In genomic region chr14:75113932-75114539, GRCh38 we compare ENCODE assay signal across 17 cellular contexts. TPM values are rescaled to one million over a fixed set of nuclear protein-coding genes. Genes with fewer than 3 reads are reported as not detected.
DNase-seq lines count a peak whose midpoint lies in the region; ATAC-seq lines count a peak whose summit lies in the region.
"Had no signal": no experiment of that assay in that cellular context is flagged by ENCODE, and none has a peak within 500 bp of the region (broad histone marks: within the 10 kb centered on the region; RNA-seq: fewer than 3 reads in every experiment).

No MANE protein-coding gene starts in this region.

- peak overlapping the region; percentile 77 for H3K27ac Mint-ChIP-seq in activated naive CD8-positive, alpha-beta T cell treated with anti-CD3 and anti-CD28 coated beads, Interleukin-2, amount 10 ng/mL, durations not matched to agents 7 days and 5 days
- no peak overlapping the region for H3K27ac Mint-ChIP-seq in activated naive CD8-positive, alpha-beta T cell treated with anti-CD3 and anti-CD28 coated beads, Interleukin-2, amount 50 U/mL, for 24 hours
- peak overlapping the region; percentile 6 for H3K27ac Mint-ChIP-seq in T-helper 17 cell
- H3K27ac Mint-ChIP-seq in stimulated activated effector memory CD8-positive, alpha-beta T cell treated with anti-CD3 and anti-CD28 coated beads, Interleukin-12 subunit alpha, Interleukin-12 subunit beta, amount 100 ng/mL, for 72 hours, result peak overlapping the region; percentile 74
- H3K27ac Mint-ChIP-seq in activated T-helper 1 cell treated with anti-CD3 and anti-CD28 coated beads, Interleukin-12 subunit alpha, Interleukin-12 subunit beta, Interleukin-2, Interleukin-4 antibody, amounts not matched to agents 30 ng/mL and 10 ng/mL and 1 ng/mL, durations not matched to agents 14 hours and 24 hours and 36 hours, result no peak overlapping the region

- H3K4me1 Mint-ChIP-seq in activated naive CD8-positive, alpha-beta T cell treated with anti-CD3 and anti-CD28 coated beads, Interleukin-2, amount 10 ng/mL, durations not matched to agents 7 days and 5 days, result peaks cover 25% of the 10 kb centered on the region
- peaks cover 4% of the 10 kb centered on the region for H3K4me1 Mint-ChIP-seq in activated naive CD8-positive, alpha-beta T cell treated with anti-CD3 and anti-CD28 coated beads, Interleukin-2, amount 50 U/mL, for 24 hours
- peaks cover 17% of the 10 kb centered on the region for H3K4me1 Mint-ChIP-seq in T-helper 17 cell
- peaks cover 11% of the 10 kb centered on the region for H3K4me1 Mint-ChIP-seq in stimulated activated effector memory CD8-positive, alpha-beta T cell treated with anti-CD3 and anti-CD28 coated beads, Interleukin-12 subunit alpha, Interleukin-12 subunit beta, amount 100 ng/mL, for 72 hours
- H3K4me1 Mint-ChIP-seq in activated T-helper 1 cell treated with anti-CD3 and anti-CD28 coated beads, Interleukin-12 subunit alpha, Interleukin-12 subunit beta, Interleukin-2, Interleukin-4 antibody, amounts not matched to agents 30 ng/mL and 10 ng/mL and 1 ng/mL, durations not matched to agents 14 hours and 24 hours and 36 hours (ENCODE audit: low read depth), result peaks cover 13% of the 10 kb centered on the region

- no peaks in the 10 kb centered on the region for H3K9me3 Mint-ChIP-seq in activated naive CD8-positive, alpha-beta T cell treated with anti-CD3 and anti-CD28 coated beads, Interleukin-2, amount 10 ng/mL, durations not matched to agents 7 days and 5 days
- H3K9me3 Mint-ChIP-seq in activated naive CD8-positive, alpha-beta T cell treated with anti-CD3 and anti-CD28 coated beads, Interleukin-2, amount 50 U/mL, for 24 hours, result no peaks in the 10 kb centered on the region
- H3K9me3 Mint-ChIP-seq in stimulated activated effector memory CD8-positive, alpha-beta T cell treated with anti-CD3 and anti-CD28 coated beads, Interleukin-12 subunit alpha, Interleukin-12 subunit beta, amount 100 ng/mL, for 72 hours, result no peaks in the 10 kb centered on the region
- H3K9me3 Mint-ChIP-seq in activated T-helper 1 cell treated with anti-CD3 and anti-CD28 coated beads, Interleukin-12 subunit alpha, Interleukin-12 subunit beta, Interleukin-2, Interleukin-4 antibody, amounts not matched to agents 30 ng/mL and 10 ng/mL and 1 ng/mL, durations not matched to agents 14 hours and 24 hours and 36 hours, result no peaks in the 10 kb centered on the region

- intact Hi-C loops in activated T-helper 1 cell treated with anti-CD3 and anti-CD28 coated beads, Interleukin-12 subunit alpha, Interleukin-12 subunit beta, Interleukin-2, Interleukin-4 antibody, amounts not matched to agents 30 ng/mL and 10 ng/mL and 1 ng/mL, durations not matched to agents 14 hours and 24 hours and 36 hours (cut with micrococcal nuclease), result no loop called here

- H3K9me3 ChIP-seq in T-helper 17 cell (ENCODE audit: control insufficient read depth, low read length, poor library complexity, severe bottlenecking), result no peaks in the 10 kb centered on the region
- H3K9me3 ChIP-seq: MG63, SJSA1 had no signal

- H3K36me3 Mint-ChIP-seq in activated naive CD8-positive, alpha-beta T cell treated with anti-CD3 and anti-CD28 coated beads, Interleukin-2, amount 10 ng/mL, durations not matched to agents 7 days and 5 days, result peaks cover 55% of the 10 kb centered on the region
- H3K36me3 Mint-ChIP-seq in activated naive CD8-positive, alpha-beta T cell treated with anti-CD3 and anti-CD28 coated beads, Interleukin-2, amount 50 U/mL, for 24 hours (ENCODE audit: low read depth), result peaks cover 49% of the 10 kb centered on the region
- H3K36me3 Mint-ChIP-seq in T-helper 17 cell (ENCODE audit: low read depth), result peaks cover 12% of the 10 kb centered on the region
- H3K36me3 Mint-ChIP-seq in stimulated activated effector memory CD8-positive, alpha-beta T cell treated with anti-CD3 and anti-CD28 coated beads, Interleukin-12 subunit alpha, Interleukin-12 subunit beta, amount 100 ng/mL, for 72 hours, result peaks cover 91% of the 10 kb centered on the region
- peaks cover 55% of the 10 kb centered on the region for H3K36me3 Mint-ChIP-seq in activated T-helper 1 cell treated with anti-CD3 and anti-CD28 coated beads, Interleukin-12 subunit alpha, Interleukin-12 subunit beta, Interleukin-2, Interleukin-4 antibody, amounts not matched to agents 30 ng/mL and 10 ng/mL and 1 ng/mL, durations not matched to agents 14 hours and 24 hours and 36 hours (ENCODE audit: low read depth)

- DNase-seq in activated naive CD8-positive, alpha-beta T cell treated with anti-CD3 and anti-CD28 coated beads, Interleukin-2, amount 10 ng/mL, durations not matched to agents 7 days and 5 days, result no peak
- no peak for DNase-seq in activated naive CD8-positive, alpha-beta T cell treated with anti-CD3 and anti-CD28 coated beads, Interleukin-2, amount 50 U/mL, for 24 hours
- DNase-seq in T-helper 17 cell, result no peak
- no peak for DNase-seq in stimulated activated effector memory CD8-positive, alpha-beta T cell treated with anti-CD3 and anti-CD28 coated beads, Interleukin-12 subunit alpha, Interleukin-12 subunit beta, amount 100 ng/mL, for 72 hours (ENCODE audit: low spot score in 2 of 2)
- no peak for DNase-seq in NCI-H345 treated with DMSO at 0.1 percent for 48 hours (lab: John Stamatoyannopoulos, UW; ENCODE audit: unreplicated experiment)
- DNase-seq in activated T-helper 1 cell treated with anti-CD3 and anti-CD28 coated beads, Interleukin-12 subunit alpha, Interleukin-12 subunit beta, Interleukin-2, Interleukin-4 antibody, amounts not matched to agents 30 ng/mL and 10 ng/mL and 1 ng/mL, durations not matched to agents 14 hours and 24 hours and 36 hours (ENCODE audit: low spot score), result no peak
- DNase-seq: DMS153, MG63, NCI-H1092 treated with DMSO at 0.1 percent for 48 hours, NCI-H1694, NCI-H2107, NCI-H226, NCI-H526 treated with DMSO at 0.1 percent for 48 hours, OCI-M1 had no signal

- POLR2A ChIA-PET in activated naive CD8-positive, alpha-beta T cell treated with anti-CD3 and anti-CD28 coated beads, Interleukin-2, amount 10 ng/mL, durations not matched to agents 7 days and 5 days (lab: Charles Lee), result interaction anchor here (0.5 to 0.7 kb wide), 3 partner anchors 9 to 490 kb away, joined by 3 read pairs; partner anchors contain the start of gene NEK9

- peak overlapping the region; percentile 54 for H3K4me3 Mint-ChIP-seq in activated naive CD8-positive, alpha-beta T cell treated with anti-CD3 and anti-CD28 coated beads, Interleukin-2, amount 10 ng/mL, durations not matched to agents 7 days and 5 days
- H3K4me3 Mint-ChIP-seq in activated naive CD8-positive, alpha-beta T cell treated with anti-CD3 and anti-CD28 coated beads, Interleukin-2, amount 50 U/mL, for 24 hours, result no peak overlapping the region
- H3K4me3 Mint-ChIP-seq in T-helper 17 cell, result no peak overlapping the region
- no peak overlapping the region for H3K4me3 Mint-ChIP-seq in stimulated activated effector memory CD8-positive, alpha-beta T cell treated with anti-CD3 and anti-CD28 coated beads, Interleukin-12 subunit alpha, Interleukin-12 subunit beta, amount 100 ng/mL, for 72 hours
- no peak overlapping the region for H3K4me3 Mint-ChIP-seq in activated T-helper 1 cell treated with anti-CD3 and anti-CD28 coated beads, Interleukin-12 subunit alpha, Interleukin-12 subunit beta, Interleukin-2, Interleukin-4 antibody, amounts not matched to agents 30 ng/mL and 10 ng/mL and 1 ng/mL, durations not matched to agents 14 hours and 24 hours and 36 hours

- H3K27me3 Mint-ChIP-seq in activated naive CD8-positive, alpha-beta T cell treated with anti-CD3 and anti-CD28 coated beads, Interleukin-2, amount 10 ng/mL, durations not matched to agents 7 days and 5 days, result no peaks in the 10 kb centered on the region
- H3K27me3 Mint-ChIP-seq in activated naive CD8-positive, alpha-beta T cell treated with anti-CD3 and anti-CD28 coated beads, Interleukin-2, amount 50 U/mL, for 24 hours, result no peaks in the 10 kb centered on the region
- no peaks in the 10 kb centered on the region for H3K27me3 Mint-ChIP-seq in T-helper 17 cell
- H3K27me3 Mint-ChIP-seq in activated T-helper 1 cell treated with anti-CD3 and anti-CD28 coated beads, Interleukin-12 subunit alpha, Interleukin-12 subunit beta, Interleukin-2, Interleukin-4 antibody, amounts not matched to agents 30 ng/mL and 10 ng/mL and 1 ng/mL, durations not matched to agents 14 hours and 24 hours and 36 hours (ENCODE audit: insufficient read depth), result no peaks in the 10 kb centered on the region

- ATAC-seq in activated naive CD8-positive, alpha-beta T cell treated with anti-CD3 and anti-CD28 coated beads, Interleukin-2, amount 10 ng/mL, durations not matched to agents 7 days and 5 days (ENCODE audit: low read depth), result peak; percentile 98
- ATAC-seq in activated naive CD8-positive, alpha-beta T cell treated with anti-CD3 and anti-CD28 coated beads, Interleukin-2, amount 50 U/mL, for 24 hours, result no peak
- ATAC-seq in GM18861 (IDR thresholded peaks at IDR 0.05; ENCODE audit: unreplicated experiment), result peak; percentile 46
- ATAC-seq in T-helper 17 cell, result peak; percentile 70
- ATAC-seq in stimulated activated effector memory CD8-positive, alpha-beta T cell treated with anti-CD3 and anti-CD28 coated beads, Interleukin-12 subunit alpha, Interleukin-12 subunit beta, amount 100 ng/mL, for 72 hours, result peak; percentile 83
- ATAC-seq: HCT116 had no signal

RNA-seq across cellular contexts. Expression of gene NEK9, which starts 12.8 kb away (rescaled TPM):
- 100 to 1,000 TPM in 1 of 2 experiments, 10 to 100 TPM in 1; 95.2 to 104 TPM for total RNA-seq in activated naive CD8-positive, alpha-beta T cell treated with anti-CD3 and anti-CD28 coated beads, Interleukin-2, amount 10 ng/mL, durations not matched to agents 7 days and 5 days
- 10 to 100 TPM; 61.7 to 63.6 TPM for total RNA-seq in T-helper 17 cell
- 76.8 and 77.0 TPM in 2 replicates for total RNA-seq in activated T-helper 1 cell treated with anti-CD3 and anti-CD28 coated beads, Interleukin-12 subunit alpha, Interleukin-12 subunit beta, Interleukin-2, Interleukin-4 antibody, amounts not matched to agents 30 ng/mL and 10 ng/mL and 1 ng/mL, durations not matched to agents 14 hours and 24 hours and 36 hours

RNA-seq across cellular contexts. Expression of gene ZC2HC1C, which starts 44.6 kb away (rescaled TPM):
- 1 to 10 TPM in 1 of 2 experiments, under 1 TPM in 1; 0.69 to 1.5 TPM for total RNA-seq in activated naive CD8-positive, alpha-beta T cell treated with anti-CD3 and anti-CD28 coated beads, Interleukin-2, amount 10 ng/mL, durations not matched to agents 7 days and 5 days
- under 1 TPM; 0.20 to 0.76 TPM for total RNA-seq in T-helper 17 cell
- total RNA-seq in activated T-helper 1 cell treated with anti-CD3 and anti-CD28 coated beads, Interleukin-12 subunit alpha, Interleukin-12 subunit beta, Interleukin-2, Interleukin-4 antibody, amounts not matched to agents 30 ng/mL and 10 ng/mL and 1 ng/mL, durations not matched to agents 14 hours and 24 hours and 36 hours, result 0.71 and 0.80 TPM in 2 replicates

RNA-seq across cellular contexts. Expression of gene ACYP1, which starts 50.2 kb away (rescaled TPM):
- 10 to 100 TPM; 50.7 to 54.7 TPM for total RNA-seq in activated naive CD8-positive, alpha-beta T cell treated with anti-CD3 and anti-CD28 coated beads, Interleukin-2, amount 10 ng/mL, durations not matched to agents 7 days and 5 days
- total RNA-seq in T-helper 17 cell, result 10 to 100 TPM; 11.3 to 16.1 TPM
- total RNA-seq in activated T-helper 1 cell treated with anti-CD3 and anti-CD28 coated beads, Interleukin-12 subunit alpha, Interleukin-12 subunit beta, Interleukin-2, Interleukin-4 antibody, amounts not matched to agents 30 ng/mL and 10 ng/mL and 1 ng/mL, durations not matched to agents 14 hours and 24 hours and 36 hours, result 37.9 and 43.0 TPM in 2 replicates

Comparison
In these comparisons a context has a peak if more than half of its experiments do, and no peak if none do; other contexts are left out.
1. H3K27ac Mint-ChIP-seq: peak in activated naive CD8-positive, alpha-beta T cell treated with anti-CD3 and anti-CD28 coated beads, Interleukin-2, amount 10 ng/mL, durations not matched to agents 7 days and 5 days (single experiment), T-helper 17 cell (single experiment) and stimulated activated effector memory CD8-positive, alpha-beta T cell treated with anti-CD3 and anti-CD28 coated beads, Interleukin-12 subunit alpha, Interleukin-12 subunit beta, amount 100 ng/mL, for 72 hours (single experiment); none in activated naive CD8-positive, alpha-beta T cell treated with anti-CD3 and anti-CD28 coated beads, Interleukin-2, amount 50 U/mL, for 24 hours (single experiment) and activated T-helper 1 cell treated with anti-CD3 and anti-CD28 coated beads, Interleukin-12 subunit alpha, Interleukin-12 subunit beta, Interleukin-2, Interleukin-4 antibody, amounts not matched to agents 30 ng/mL and 10 ng/mL and 1 ng/mL, durations not matched to agents 14 hours and 24 hours and 36 hours (single experiment).